Comparison of ENCODE assay signal across 13 cellular contexts in the genomic region with DNA sequence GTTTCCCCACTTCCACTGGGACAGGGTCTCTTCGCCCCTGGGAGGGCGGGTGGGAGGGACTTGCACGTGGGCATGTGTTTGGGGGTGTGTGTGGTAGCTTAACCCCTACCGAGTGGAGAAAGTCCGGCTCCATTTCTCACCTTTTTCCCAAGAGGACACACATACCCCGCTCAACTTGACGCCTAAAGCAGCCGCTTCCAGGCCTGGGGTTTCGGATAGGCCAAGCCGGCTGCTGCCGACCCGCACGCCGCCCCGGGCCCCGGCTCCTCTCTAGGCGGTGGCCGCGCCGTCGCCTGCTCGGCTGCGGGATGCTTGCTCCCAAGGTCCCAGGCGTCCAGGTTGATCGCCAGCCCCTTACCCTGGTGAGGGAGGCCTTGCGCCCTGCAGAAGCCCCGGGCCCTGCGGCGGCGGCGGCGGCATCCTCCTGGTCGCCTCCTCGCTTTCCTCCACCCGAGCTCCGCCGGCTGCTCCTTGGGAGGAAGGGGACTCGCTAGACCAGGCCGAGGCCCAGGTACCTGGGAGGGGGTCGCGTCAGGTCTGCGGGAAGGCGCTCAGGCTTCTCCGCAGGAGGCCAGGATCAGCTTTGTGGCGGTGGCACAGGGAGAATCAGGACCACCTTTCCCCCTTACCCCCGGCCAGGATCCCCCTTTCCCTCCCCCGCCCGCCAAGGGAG. TPM values are rescaled to one million over a fixed set of nuclear protein-coding genes. Genes with fewer than 3 reads are reported as not detected.
DNase-seq lines count a peak whose midpoint lies in the region; ATAC-seq and TF ChIP-seq lines count a peak whose summit lies in the region.
"Had no signal": no experiment of that assay in that cellular context is flagged by ENCODE, and none has a peak within 500 bp of the region (broad histone marks: within the 10 kb centered on the region; RNA-seq: fewer than 3 reads in every experiment).

No MANE protein-coding gene starts in this region.

- H3K4me1 Mint-ChIP-seq in central memory CD8-positive, alpha-beta T cell = peaks cover 66% of the 10 kb centered on the region
- peaks cover 29% of the 10 kb centered on the region for H3K4me1 Mint-ChIP-seq in neural progenitor cell

- no peak for ATAC-seq in central memory CD8-positive, alpha-beta T cell (replicated peaks; ENCODE audit: extremely low read depth, poor library complexity, severe bottlenecking)
- no peak for ATAC-seq in aorta (ENCODE audit: low FRiP score)

- no peaks in the 10 kb centered on the region for H3K4me1 ChIP-seq in ACC112 (ENCODE audit: control insufficient read depth, insufficient read depth, low read length, unreplicated experiment)
- H3K4me1 ChIP-seq in neural progenitor cell = peaks cover 76% of the 10 kb centered on the region
- no peaks in the 10 kb centered on the region for H3K4me1 ChIP-seq in aorta (ENCODE audit: control insufficient read depth in 1 of 2, insufficient read depth in 2 of 2, low read length in 2 of 2)

- H3K4me3 ChIP-seq in ACC112 (ENCODE audit: low read depth, low read length) (0 out of 2 replicates have a peak overlapping the region, but pooled peaks have one; percentile 32), GM06990 (replicated peaks; ENCODE audit: low read depth, low read length) (no peak overlapping the region; the same call in 1 of the 2 replicates), neural progenitor cell (peak overlapping the region; percentile 44), aorta (ENCODE audit: low read length in 2 of 2) (no peak overlapping the region)

- no peak overlapping the region for H3K9ac ChIP-seq in neural progenitor cell

- H3F3A ChIP-seq in neural progenitor cell (ENCODE audit: low read depth) = peaks cover 69% of the 10 kb centered on the region

- H2AFZ ChIP-seq in ACC112 (ENCODE audit: low read length, unreplicated experiment) = no peak overlapping the region
- no peak overlapping the region for H2AFZ ChIP-seq in neural progenitor cell (replicated peaks)

- no peaks in the 10 kb centered on the region for H3K9me3 Mint-ChIP-seq in central memory CD8-positive, alpha-beta T cell
- H3K9me3 Mint-ChIP-seq in neural progenitor cell = no peaks in the 10 kb centered on the region

- peak; percentile 38 for DNase-seq in GM06990 (ENCODE audit: extremely low read depth, insufficient read length)
- no peak for DNase-seq in central memory CD8-positive, alpha-beta T cell (ENCODE audit: low spot score in 2 of 2)
- DNase-seq in neural progenitor cell (ENCODE audit: low spot score) = peak; percentile 64
- no peak for DNase-seq in central memory CD4-positive, alpha-beta T cell
- DNase-seq in kidney tubule cell (ENCODE audit: low spot score) = no peak
- no peak for DNase-seq in caudate nucleus (lab: John Stamatoyannopoulos, UW)
- DNase-seq in aorta = no peak
- DNase-seq: activated CD4-positive, alpha-beta T cell treated with anti-CD3 and anti-CD28 coated beads for 4 hours; DMS153; foreskin melanocyte; NCI-H1694; stimulated activated CD4-positive, alpha-beta T cell treated with anti-CD3 and anti-CD28 coated beads, Interleukin-4, amount 100 ng/mL, for 24 hours had no signal

- H3K36me3 Mint-ChIP-seq in central memory CD8-positive, alpha-beta T cell (ENCODE audit: insufficient read depth) = peaks cover 44% of the 10 kb centered on the region
- H3K36me3 Mint-ChIP-seq in neural progenitor cell = no peaks in the 10 kb centered on the region

- H4K20me1 ChIP-seq in neural progenitor cell (ENCODE audit: low read depth) = peaks cover 92% of the 10 kb centered on the region

- H3K9me3 ChIP-seq in neural progenitor cell (ENCODE audit: low read depth) = no peaks in the 10 kb centered on the region
- no peaks in the 10 kb centered on the region for H3K9me3 ChIP-seq in aorta (ENCODE audit: control insufficient read depth, low read length)

- 15 to 16% methylated on average over 46 to 47 of the region's 48 CpGs for WGBS in aorta, 2 donors

- peaks cover 98% of the 10 kb centered on the region for H3K27me3 ChIP-seq in ACC112 (ENCODE audit: insufficient read depth, low read length)
- H3K27me3 ChIP-seq in GM06990 (replicated peaks; ENCODE audit: control insufficient read depth, insufficient read depth, low read length) = no peaks in the 10 kb centered on the region
- H3K27me3 ChIP-seq in neural progenitor cell = peaks cover 100% of the 10 kb centered on the region
- H3K27me3 ChIP-seq in aorta (ENCODE audit: control insufficient read depth in 1 of 2, insufficient read depth in 2 of 2, low read length in 1 of 2) = no peaks in the 10 kb centered on the region

- peak overlapping the region; percentile 98 for H3K4me3 Mint-ChIP-seq in central memory CD8-positive, alpha-beta T cell
- H3K4me3 Mint-ChIP-seq in neural progenitor cell = no peak overlapping the region

- H3K27ac ChIP-seq in ACC112 (ENCODE audit: low read depth, low read length) = no peak overlapping the region
- H3K27ac ChIP-seq in neural progenitor cell = no peak overlapping the region
- no peak overlapping the region for H3K27ac ChIP-seq in caudate nucleus (ENCODE audit: low read depth, low read length)
- no peak overlapping the region for H3K27ac ChIP-seq in aorta (ENCODE audit: low read depth in 1 of 2, low read length in 2 of 2)

- H3K27ac Mint-ChIP-seq in central memory CD8-positive, alpha-beta T cell (ENCODE audit: low read depth) = no peak overlapping the region
- no peak overlapping the region for H3K27ac Mint-ChIP-seq in neural progenitor cell

- H3K36me3 ChIP-seq in ACC112 (ENCODE audit: insufficient read depth, low read length) (no peaks in the 10 kb centered on the region), GM06990 (ENCODE audit: control insufficient read depth, insufficient read depth, low read length) (no peaks in the 10 kb centered on the region), neural progenitor cell (no peaks in the 10 kb centered on the region), aorta (ENCODE audit: control insufficient read depth in 1 of 2, insufficient read depth in 2 of 2, low read length in 1 of 2) (no peaks in the 10 kb centered on the region)

- peak overlapping the region; percentile 92 for H3K4me2 ChIP-seq in neural progenitor cell

- peaks cover 50% of the 10 kb centered on the region for H3K27me3 Mint-ChIP-seq in central memory CD8-positive, alpha-beta T cell
- peaks cover 64% of the 10 kb centered on the region for H3K27me3 Mint-ChIP-seq in neural progenitor cell (ENCODE audit: insufficient read depth, low read depth)

- H3K79me2 ChIP-seq in ACC112 (ENCODE audit: control insufficient read depth, insufficient read depth, low read length, unreplicated experiment) (no peaks in the 10 kb centered on the region), neural progenitor cell (ENCODE audit: low read depth) (no peaks in the 10 kb centered on the region)

- intact Hi-C loops in aorta (cut with DNase I) = no loop called here

- TF ChIP-seq CTCF in GM06990 (IDR thresholded peaks at IDR 0.05; ENCODE audit: insufficient read depth, low read length, poor library complexity, severe bottlenecking) (no peak), neural progenitor cell (IDR thresholded peaks at IDR 0.05) (no peak)

RNA-seq across cellular contexts. Expression of gene GATA3, which starts 3.2 kb away (rescaled TPM):
- total RNA-seq in neural progenitor cell (ENCODE audit: low replicate concordance) (0.09 TPM in 1 of 2 replicates, not detected in the other), aorta (1 to 10 TPM in 1 of 2 donors, under 1 TPM in 1; 0.78 to 2.0 TPM)
- 1 to 10 TPM in 1 of 2 donors, not detected in 1; 1.4 TPM for polyA plus RNA-seq in aorta

Comparison
In these comparisons a context has a peak if more than half of its experiments do, and no peak if none do; other contexts are left out.
1. H3K4me3 ChIP-seq: peak in ACC112 (single experiment) and neural progenitor cell (single experiment); none in GM06990 (single experiment) and aorta (0 of 2).
2. DNase-seq: peak in GM06990 (single experiment) and neural progenitor cell (single experiment); none in central memory CD8-positive, alpha-beta T cell (0 of 2), central memory CD4-positive, alpha-beta T cell (single experiment), kidney tubule cell (single experiment), caudate nucleus (0 of 61) and aorta (0 of 2).